In genomic region chr14:54893151-54893760, GRCh38 we compare ENCODE assay signal across 8 cellular contexts. TPM values are rescaled to one million over a fixed set of nuclear protein-coding genes. Genes with fewer than 3 reads are reported as not detected.
DNase-seq lines count a peak whose midpoint lies in the region; ATAC-seq and TF ChIP-seq lines count a peak whose summit lies in the region.

No MANE protein-coding gene starts in this region.

- intact Hi-C loops in sciatic nerve (cut with DNase I) = no loop called here

- peaks cover 6% of the 10 kb centered on the region for H3K9me3 Mint-ChIP-seq in glutamatergic neuron (ENCODE audit: unreplicated experiment)

- peak; percentile 46 for ATAC-seq in GM18511 (IDR thresholded peaks at IDR 0.05; ENCODE audit: unreplicated experiment)
- ATAC-seq in sciatic nerve = peak; percentile 63

- no peaks in the 10 kb centered on the region for H3K36me3 Mint-ChIP-seq in glutamatergic neuron (ENCODE audit: unreplicated experiment)

- no peak overlapping the region for H3K27ac Mint-ChIP-seq in glutamatergic neuron (ENCODE audit: unreplicated experiment)

- H3K4me1 Mint-ChIP-seq in glutamatergic neuron (ENCODE audit: low read depth, unreplicated experiment) = no peaks in the 10 kb centered on the region

- peak; percentile 86 for TF ChIP-seq CTCF in glutamatergic neuron (IDR thresholded peaks at IDR 0.05; ENCODE audit: partially characterized antibody, unreplicated experiment)

- DNase-seq in COLO668 (lab: John Stamatoyannopoulos, UW; ENCODE audit: unreplicated experiment) (peak; percentile 58), NCI-H2029 (lab: John Stamatoyannopoulos, UW) (peak; percentile 70), glutamatergic neuron (no peak), sciatic nerve (ENCODE audit: low spot score) (no peak), GM19240 (ENCODE audit: insufficient read length, low spot score) (no peak), cortex of kidney (lab: John Stamatoyannopoulos, UW) (no peak)
- DNase-seq in activated CD4-positive, alpha-beta T cell treated with anti-CD3 and anti-CD28 coated beads, Interleukin-2, amount 50 U/mL, for 1 hour = peak; percentile 13

- H3K27me3 Mint-ChIP-seq in glutamatergic neuron (ENCODE audit: unreplicated experiment) = peaks cover 2% of the 10 kb centered on the region

- no peak overlapping the region for H3K4me3 Mint-ChIP-seq in glutamatergic neuron (ENCODE audit: unreplicated experiment)

RNA-seq across cellular contexts. Expression of gene GCH1, which starts 9.4 kb away (rescaled TPM):
- total RNA-seq in glutamatergic neuron (ENCODE audit: unreplicated experiment) (2.4 TPM), sciatic nerve (6.4 TPM)

Comparison
In these comparisons a context has a peak if more than half of its experiments do, and no peak if none do; other contexts are left out.
1. DNase-seq: peak in COLO668 (single experiment), NCI-H2029 (single experiment) and activated CD4-positive, alpha-beta T cell treated with anti-CD3 and anti-CD28 coated beads, Interleukin-2, amount 50 U/mL, for 1 hour (single experiment); none in glutamatergic neuron (single experiment), sciatic nerve (single experiment), GM19240 (single experiment) and cortex of kidney (single experiment).